ENCODE assay signal across 10 cellular contexts in genomic region chr10:102782698-102783540, GRCh38. TPM values are rescaled to one million over a fixed set of nuclear protein-coding genes. Genes with fewer than 3 reads are reported as not detected.
DNase-seq lines count a peak whose midpoint lies in the region; ATAC-seq lines count a peak whose summit lies in the region.
"Had no signal": no experiment of that assay in that cellular context is flagged by ENCODE, and none has a peak within 500 bp of the region (broad histone marks: within the 10 kb centered on the region; RNA-seq: fewer than 3 reads in every experiment).

No MANE protein-coding gene starts in this region.

- H3K4me3 Mint-ChIP-seq in activated CD4-positive, alpha-beta T cell treated with anti-CD3 and anti-CD28 coated beads, Interleukin-2, amount 10 ng/mL, durations not matched to agents 24 days and 14 days, result no peak overlapping the region

- no peaks in the 10 kb centered on the region for H3K9me3 ChIP-seq in muscle layer of duodenum (ENCODE audit: control insufficient read depth in 1 of 2, low read length in 2 of 2)

- no peak for DNase-seq in activated CD4-positive, alpha-beta T cell treated with anti-CD3 and anti-CD28 coated beads, Interleukin-2, amount 10 ng/mL, durations not matched to agents 24 days and 14 days
- no peak for DNase-seq in activated CD4-positive, alpha-beta T cell treated with anti-CD3 and anti-CD28 coated beads for 1 hour
- DNase-seq in epithelial cell of prostate (ENCODE audit: low read depth, low spot score) (peak; percentile 62), ureter (ENCODE audit: low spot score) (peak; percentile 77), NCI-H774 (lab: John Stamatoyannopoulos, UW) (no peak)
- DNase-seq: ACHN, NCI-H1092 had no signal

- intact Hi-C loops in activated CD4-positive, alpha-beta T cell treated with anti-CD3 and anti-CD28 coated beads, Interleukin-2, amount 10 ng/mL, durations not matched to agents 24 days and 14 days (cut with micrococcal nuclease), result no loop called here

- H3K27me3 Mint-ChIP-seq in activated CD4-positive, alpha-beta T cell treated with anti-CD3 and anti-CD28 coated beads, Interleukin-2, amount 10 ng/mL, durations not matched to agents 24 days and 14 days, result no peaks in the 10 kb centered on the region

- no peaks in the 10 kb centered on the region for H3K36me3 ChIP-seq in muscle layer of duodenum (ENCODE audit: control insufficient read depth in 1 of 2, insufficient read depth in 2 of 2, low read length in 2 of 2)

- H3K4me1 ChIP-seq in muscle layer of duodenum (ENCODE audit: control insufficient read depth in 1 of 2, insufficient read depth in 2 of 2, low read length in 2 of 2), result peaks cover 39 to 69% of the 10 kb centered on the region in 2 donors

- H3K9me3 Mint-ChIP-seq in activated CD4-positive, alpha-beta T cell treated with anti-CD3 and anti-CD28 coated beads, Interleukin-2, amount 10 ng/mL, durations not matched to agents 24 days and 14 days, result no peaks in the 10 kb centered on the region

- H3K27ac ChIP-seq in epithelial cell of prostate, result peak overlapping the region; percentile 59
- H3K27ac ChIP-seq in muscle layer of duodenum (ENCODE audit: low read length), result peak overlapping the region; percentile 94

- peaks cover 16% of the 10 kb centered on the region for H3K36me3 Mint-ChIP-seq in activated CD4-positive, alpha-beta T cell treated with anti-CD3 and anti-CD28 coated beads, Interleukin-2, amount 10 ng/mL, durations not matched to agents 24 days and 14 days (ENCODE audit: low read depth)

- ATAC-seq in GM18867 (IDR thresholded peaks at IDR 0.05; ENCODE audit: unreplicated experiment) (no peak), HG03354 (IDR thresholded peaks at IDR 0.05; ENCODE audit: poor library complexity, severe bottlenecking, unreplicated experiment) (no peak)

- peak overlapping the region; percentile 18 to 36 for H3K4me3 ChIP-seq in muscle layer of duodenum (ENCODE audit: low read depth in 1 of 2, low read length in 2 of 2)

- H3K4me1 Mint-ChIP-seq in activated CD4-positive, alpha-beta T cell treated with anti-CD3 and anti-CD28 coated beads, Interleukin-2, amount 10 ng/mL, durations not matched to agents 24 days and 14 days, result peaks cover 21% of the 10 kb centered on the region

- H3K27me3 ChIP-seq in muscle layer of duodenum (ENCODE audit: low read depth, low read length), result no peaks in the 10 kb centered on the region

- H3K27ac Mint-ChIP-seq in activated CD4-positive, alpha-beta T cell treated with anti-CD3 and anti-CD28 coated beads, Interleukin-2, amount 10 ng/mL, durations not matched to agents 24 days and 14 days, result peak overlapping the region; percentile 16

RNA-seq across cellular contexts. Expression of gene WBP1L, which starts 39.2 kb away (rescaled TPM):
- total RNA-seq in activated CD4-positive, alpha-beta T cell treated with anti-CD3 and anti-CD28 coated beads, Interleukin-2, amount 10 ng/mL, durations not matched to agents 24 days and 14 days, result 15.6 and 15.8 TPM in 2 replicates
- 55.2 TPM for total RNA-seq in ureter

RNA-seq across cellular contexts. Expression of gene CYP17A1, which starts 54.3 kb away (rescaled TPM):
- total RNA-seq in activated CD4-positive, alpha-beta T cell treated with anti-CD3 and anti-CD28 coated beads, Interleukin-2, amount 10 ng/mL, durations not matched to agents 24 days and 14 days, result not detected in 2 replicates
- 1.1 TPM for total RNA-seq in ureter

Comparison
In these comparisons a context has a peak if more than half of its experiments do, and no peak if none do; other contexts are left out.
1. DNase-seq: peak in epithelial cell of prostate (single experiment) and ureter (single experiment); none in activated CD4-positive, alpha-beta T cell treated with anti-CD3 and anti-CD28 coated beads, Interleukin-2, amount 10 ng/mL, durations not matched to agents 24 days and 14 days (single experiment), activated CD4-positive, alpha-beta T cell treated with anti-CD3 and anti-CD28 coated beads for 1 hour (single experiment) and NCI-H774 (single experiment).